8 cellular contexts compared by ENCODE assay signal in genomic region chr19:48445256-48445605, GRCh38. TPM values are rescaled to one million over a fixed set of nuclear protein-coding genes. Genes with fewer than 3 reads are reported as not detected.
DNase-seq lines count a peak whose midpoint lies in the region; ATAC-seq and TF ChIP-seq lines count a peak whose summit lies in the region.

No MANE protein-coding gene starts in this region.

- H3K4me1 Mint-ChIP-seq in activated naive CD8-positive, alpha-beta T cell treated with anti-CD3 and anti-CD28 coated beads, Interleukin-2, amount 10 ng/mL, durations not matched to agents 7 days and 5 days = peaks cover 18% of the 10 kb centered on the region
- peaks cover 13% of the 10 kb centered on the region for H3K4me1 Mint-ChIP-seq in progenitor cell of endocrine pancreas (ENCODE audit: low read depth)

- H3K27ac ChIP-seq in cardiac muscle cell = peak overlapping the region; percentile 76

- DNase-seq in BE2C (peak; percentile 69), NCI-H524 treated with DMSO at 0.1 percent for 48 hours (lab: John Stamatoyannopoulos, UW) (peak; percentile 95), cardiac muscle cell (ENCODE audit: low read depth in 1 of 2, low spot score in 1 of 2) (peak; percentile 75 to 96), progenitor cell of endocrine pancreas (ENCODE audit: low spot score, unreplicated experiment) (no peak), NCI-H1048 (lab: John Stamatoyannopoulos, UW) (no peak)
- no peak for DNase-seq in activated naive CD8-positive, alpha-beta T cell treated with anti-CD3 and anti-CD28 coated beads, Interleukin-2, amount 10 ng/mL, durations not matched to agents 7 days and 5 days

- no peaks in the 10 kb centered on the region; the same call in 1 of the 2 replicates for H3K9me3 ChIP-seq in BE2C
- no peaks in the 10 kb centered on the region for H3K9me3 ChIP-seq in cardiac muscle cell (ENCODE audit: low read depth)

- ATAC-seq in GM18519 (IDR thresholded peaks at IDR 0.05; ENCODE audit: low FRiP score, unreplicated experiment) (peak; percentile 12), HG03342 (IDR thresholded peaks at IDR 0.05; ENCODE audit: unreplicated experiment) (peak; percentile 14)
- ATAC-seq in activated naive CD8-positive, alpha-beta T cell treated with anti-CD3 and anti-CD28 coated beads, Interleukin-2, amount 10 ng/mL, durations not matched to agents 7 days and 5 days (ENCODE audit: low read depth) = peak; percentile 30

- H3K36me3 Mint-ChIP-seq in activated naive CD8-positive, alpha-beta T cell treated with anti-CD3 and anti-CD28 coated beads, Interleukin-2, amount 10 ng/mL, durations not matched to agents 7 days and 5 days = peaks cover 14% of the 10 kb centered on the region
- peaks cover 11% of the 10 kb centered on the region for H3K36me3 Mint-ChIP-seq in progenitor cell of endocrine pancreas (ENCODE audit: insufficient read depth)

- TF ChIP-seq CTCF in BE2C (IDR thresholded peaks at IDR 0.05; ENCODE audit: low read depth, low read length) = peak; percentile 71
- TF ChIP-seq CTCF in cardiac muscle cell (IDR thresholded peaks at IDR 0.05; ENCODE audit: low read depth, low read length) = peak; percentile 71
- peak; percentile 58 for TF ChIP-seq CTCF in progenitor cell of endocrine pancreas (IDR thresholded peaks at IDR 0.05; ENCODE audit: unreplicated experiment)

- peaks cover 22% of the 10 kb centered on the region for H3K27me3 Mint-ChIP-seq in activated naive CD8-positive, alpha-beta T cell treated with anti-CD3 and anti-CD28 coated beads, Interleukin-2, amount 10 ng/mL, durations not matched to agents 7 days and 5 days
- H3K27me3 Mint-ChIP-seq in progenitor cell of endocrine pancreas = no peaks in the 10 kb centered on the region

- H3K27me3 ChIP-seq in BE2C = peaks cover 34% of the 10 kb centered on the region
- H3K27me3 ChIP-seq in cardiac muscle cell = no peaks in the 10 kb centered on the region

- H3K36me3 ChIP-seq in BE2C = peaks cover 29% of the 10 kb centered on the region
- H3K36me3 ChIP-seq in cardiac muscle cell = peaks cover 10% of the 10 kb centered on the region

- peak overlapping the region; percentile 92 for H3K27ac Mint-ChIP-seq in activated naive CD8-positive, alpha-beta T cell treated with anti-CD3 and anti-CD28 coated beads, Interleukin-2, amount 10 ng/mL, durations not matched to agents 7 days and 5 days
- peak overlapping the region; percentile 96 for H3K27ac Mint-ChIP-seq in progenitor cell of endocrine pancreas

- H3K4me3 ChIP-seq in BE2C (ENCODE audit: low read depth, low read length) (peak overlapping the region; percentile 99), cardiac muscle cell (peak overlapping the region; percentile 82)

- H3K4me1 ChIP-seq in BE2C (peaks cover 5% of the 10 kb centered on the region; the same call in 1 of the 2 replicates), cardiac muscle cell (ENCODE audit: low read depth) (peaks cover 4% of the 10 kb centered on the region)

- POLR2A ChIA-PET in activated naive CD8-positive, alpha-beta T cell treated with anti-CD3 and anti-CD28 coated beads, Interleukin-2, amount 10 ng/mL, durations not matched to agents 7 days and 5 days (lab: Charles Lee) = interaction anchor here (1.1 kb wide), 2 partner anchors 36 to 42 kb away, joined by 3 read pairs; no protein-coding TSS in a partner anchor

- H3K4me3 Mint-ChIP-seq in activated naive CD8-positive, alpha-beta T cell treated with anti-CD3 and anti-CD28 coated beads, Interleukin-2, amount 10 ng/mL, durations not matched to agents 7 days and 5 days = peak overlapping the region; percentile 83
- H3K4me3 Mint-ChIP-seq in progenitor cell of endocrine pancreas (ENCODE audit: low read depth) = peak overlapping the region; percentile 94

- H3K9me3 Mint-ChIP-seq in activated naive CD8-positive, alpha-beta T cell treated with anti-CD3 and anti-CD28 coated beads, Interleukin-2, amount 10 ng/mL, durations not matched to agents 7 days and 5 days = no peaks in the 10 kb centered on the region
- H3K9me3 Mint-ChIP-seq in progenitor cell of endocrine pancreas (ENCODE audit: low read depth) = no peaks in the 10 kb centered on the region

RNA-seq across cellular contexts. Expression of gene GRWD1, which starts 0.6 kb away (rescaled TPM):
- 82.6 TPM for polyA plus RNA-seq in BE2C (2012; ENCODE audit: insufficient read depth, insufficient read length, low read depth)
- 10 to 100 TPM; 31.3 to 36.0 TPM for total RNA-seq in activated naive CD8-positive, alpha-beta T cell treated with anti-CD3 and anti-CD28 coated beads, Interleukin-2, amount 10 ng/mL, durations not matched to agents 7 days and 5 days
- total RNA-seq in cardiac muscle cell (24.2 and 36.5 TPM in 2 replicates), progenitor cell of endocrine pancreas (35.7 and 35.9 TPM in 2 replicates)
- polyA plus RNA-seq in cardiac muscle cell = 36.3 and 38.6 TPM in 2 replicates

RNA-seq across cellular contexts. Expression of gene KCNJ14, which starts 10.1 kb away (rescaled TPM):
- 4.9 TPM for polyA plus RNA-seq in BE2C (2012; ENCODE audit: insufficient read depth, insufficient read length, low read depth)
- 1 to 10 TPM; 1.4 TPM for total RNA-seq in activated naive CD8-positive, alpha-beta T cell treated with anti-CD3 and anti-CD28 coated beads, Interleukin-2, amount 10 ng/mL, durations not matched to agents 7 days and 5 days
- total RNA-seq in cardiac muscle cell = 0.56 and 1.7 TPM in 2 replicates
- polyA plus RNA-seq in cardiac muscle cell = 0.61 and 1.5 TPM in 2 replicates
- total RNA-seq in progenitor cell of endocrine pancreas = 2.0 TPM in 2 replicates

RNA-seq across cellular contexts. Expression of gene CYTH2, which starts 23.9 kb away (rescaled TPM):
- polyA plus RNA-seq in BE2C (2012; ENCODE audit: insufficient read depth, insufficient read length, low read depth) = 97.8 TPM
- 10 to 100 TPM; 57.6 to 59.1 TPM for total RNA-seq in activated naive CD8-positive, alpha-beta T cell treated with anti-CD3 and anti-CD28 coated beads, Interleukin-2, amount 10 ng/mL, durations not matched to agents 7 days and 5 days
- total RNA-seq in cardiac muscle cell = 179 and 211 TPM in 2 replicates
- polyA plus RNA-seq in cardiac muscle cell = 103 and 138 TPM in 2 replicates
- 248 TPM in 2 replicates for total RNA-seq in progenitor cell of endocrine pancreas

RNA-seq across cellular contexts. Expression of gene GRIN2D, which starts 51.8 kb away (rescaled TPM):
- 0.31 TPM for polyA plus RNA-seq in BE2C (2012; ENCODE audit: insufficient read depth, insufficient read length, low read depth)
- under 1 TPM; 0.14 to 0.17 TPM for total RNA-seq in activated naive CD8-positive, alpha-beta T cell treated with anti-CD3 and anti-CD28 coated beads, Interleukin-2, amount 10 ng/mL, durations not matched to agents 7 days and 5 days
- total RNA-seq in cardiac muscle cell (2.7 and 3.2 TPM in 2 replicates), progenitor cell of endocrine pancreas (0.22 and 0.34 TPM in 2 replicates)
- 3.5 and 3.9 TPM in 2 replicates for polyA plus RNA-seq in cardiac muscle cell

RNA-seq across cellular contexts. Expression of gene KDELR1, which starts 53.9 kb away (rescaled TPM):
- 63.3 TPM for polyA plus RNA-seq in BE2C (2012; ENCODE audit: insufficient read depth, insufficient read length, low read depth)
- 10 to 100 TPM; 75.8 to 75.9 TPM for total RNA-seq in activated naive CD8-positive, alpha-beta T cell treated with anti-CD3 and anti-CD28 coated beads, Interleukin-2, amount 10 ng/mL, durations not matched to agents 7 days and 5 days
- total RNA-seq in cardiac muscle cell (137 and 159 TPM in 2 replicates), progenitor cell of endocrine pancreas (207 and 213 TPM in 2 replicates)
- 186 and 218 TPM in 2 replicates for polyA plus RNA-seq in cardiac muscle cell

Comparison
In these comparisons a context has a peak if more than half of its experiments do, and no peak if none do; other contexts are left out.
1. DNase-seq: peak in BE2C (single experiment), NCI-H524 treated with DMSO at 0.1 percent for 48 hours (single experiment) and cardiac muscle cell (2 of 2); none in activated naive CD8-positive, alpha-beta T cell treated with anti-CD3 and anti-CD28 coated beads, Interleukin-2, amount 10 ng/mL, durations not matched to agents 7 days and 5 days (single experiment), progenitor cell of endocrine pancreas (single experiment) and NCI-H1048 (single experiment).
2. Peak in every context shown above with its lines, with median percentiles within 50 percentile points of each other: CTCF ChIP-seq and ATAC-seq.